In the genomic region with DNA sequence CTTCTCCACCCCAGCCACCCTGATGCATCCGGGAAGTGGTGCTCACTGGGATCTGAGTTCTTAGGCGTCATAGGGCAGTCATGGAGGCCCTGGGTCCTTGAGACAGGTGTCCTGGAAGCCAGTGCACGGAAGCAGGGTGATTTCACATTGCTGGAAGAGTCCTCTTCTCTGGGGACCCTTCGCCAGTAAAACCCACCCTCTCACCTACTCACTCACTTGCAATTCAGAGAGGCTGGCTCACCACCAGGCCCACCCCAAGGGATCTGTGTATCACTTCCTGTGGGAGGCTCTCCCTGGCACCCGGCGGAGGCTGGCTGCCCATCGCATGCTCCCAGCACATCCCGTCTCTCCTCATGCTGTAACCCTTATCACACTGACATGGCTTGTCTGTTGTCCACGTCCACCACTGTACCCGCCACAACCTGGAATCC, we compare ENCODE assay signal across 15 cellular contexts. TPM values are rescaled to one million over a fixed set of nuclear protein-coding genes. Genes with fewer than 3 reads are reported as not detected.
DNase-seq lines count a peak whose midpoint lies in the region; ATAC-seq and TF ChIP-seq lines count a peak whose summit lies in the region.
"Had no signal": no experiment of that assay in that cellular context is flagged by ENCODE, and none has a peak within 500 bp of the region (broad histone marks: within the 10 kb centered on the region; RNA-seq: fewer than 3 reads in every experiment).

No MANE protein-coding gene starts in this region.

- POLR2A ChIA-PET in activated CD4-positive, alpha-beta memory T cell treated with anti-CD3 and anti-CD28 coated beads, Interleukin-2, amount 10 ng/mL, durations not matched to agents 7 days and 5 days (lab: Charles Lee) = interaction anchor here (3.0 to 6.8 kb wide), 5 partner anchors 12 to 181 kb away, joined by 21 to 137 read pairs (median 38); partner anchors contain the start of genes AHCYL1 and CSF1

- no peaks in the 10 kb centered on the region for H3K36me3 Mint-ChIP-seq in activated CD4-positive, alpha-beta memory T cell treated with anti-CD3 and anti-CD28 coated beads, Interleukin-2, amount 10 ng/mL, durations not matched to agents 7 days and 5 days (ENCODE audit: low read depth)
- H3K36me3 Mint-ChIP-seq in endodermal cell (ENCODE audit: low read depth) = no peaks in the 10 kb centered on the region
- H3K36me3 Mint-ChIP-seq: CD14-positive monocyte had no signal

- DNase-seq in right cardiac atrium = peak in 1 of 3 donors; percentile 51
- no peak for DNase-seq in Right ventricle myocardium superior
- DNase-seq in activated CD4-positive, alpha-beta memory T cell treated with anti-CD3 and anti-CD28 coated beads, Interleukin-2, amount 10 ng/mL, durations not matched to agents 7 days and 5 days = peak; percentile 19
- peak; percentile 35 for DNase-seq in endodermal cell
- DNase-seq in suprapubic skin (ENCODE audit: low spot score in 2 of 2) = peak; percentile 59 to 73
- no peak for DNase-seq in tibial nerve (ENCODE audit: low spot score in 2 of 2)
- no peak for DNase-seq in HK-2 (ENCODE audit: unreplicated experiment)
- no peak for DNase-seq in kidney tubule cell (ENCODE audit: low spot score)
- DNase-seq: body of pancreas; mammary epithelial cell; stimulated activated CD4-positive, alpha-beta T cell treated with anti-CD3 and anti-CD28 coated beads, Interleukin-2, amount 100 ng/mL, for 24 hours had no signal

- H3K27me3 Mint-ChIP-seq in activated CD4-positive, alpha-beta memory T cell treated with anti-CD3 and anti-CD28 coated beads, Interleukin-2, amount 10 ng/mL, durations not matched to agents 7 days and 5 days = no peaks in the 10 kb centered on the region
- peaks cover 2% of the 10 kb centered on the region for H3K27me3 Mint-ChIP-seq in endodermal cell (ENCODE audit: insufficient read depth)

- peaks cover 2% of the 10 kb centered on the region for H3K4me1 ChIP-seq in right cardiac atrium (ENCODE audit: control insufficient read depth, insufficient read depth, low read length)
- H3K4me1 ChIP-seq in endodermal cell (ENCODE audit: control insufficient read depth, insufficient read depth, low read length) = no peaks in the 10 kb centered on the region
- peaks cover 29% of the 10 kb centered on the region for H3K4me1 ChIP-seq in suprapubic skin
- peaks cover 0 to 51% (median 19%) of the 10 kb centered on the region in 4 donors for H3K4me1 ChIP-seq in tibial nerve
- H3K4me1 ChIP-seq: body of pancreas, parathyroid adenoma had no signal

- H3K27me3 ChIP-seq in right cardiac atrium (ENCODE audit: control insufficient read depth, insufficient read depth) = no peaks in the 10 kb centered on the region
- no peaks in the 10 kb centered on the region for H3K27me3 ChIP-seq in endodermal cell (ENCODE audit: control insufficient read depth, insufficient read depth, low read length, poor library complexity, severe bottlenecking)
- no peaks in the 10 kb centered on the region for H3K27me3 ChIP-seq in suprapubic skin
- H3K27me3 ChIP-seq in tibial nerve = no peaks in the 10 kb centered on the region
- H3K27me3 ChIP-seq: body of pancreas had no signal

- H3K9ac ChIP-seq in endodermal cell (ENCODE audit: extremely low read depth, low read length, poor library complexity, severe bottlenecking) = no peak overlapping the region
- H3K9ac ChIP-seq: parathyroid adenoma had no signal

- H3K36me3 ChIP-seq in endodermal cell (ENCODE audit: control insufficient read depth, insufficient read depth, low read length) = no peaks in the 10 kb centered on the region
- H3K36me3 ChIP-seq in suprapubic skin = no peaks in the 10 kb centered on the region
- H3K36me3 ChIP-seq in tibial nerve = no peaks in the 10 kb centered on the region

- TF ChIP-seq POLR2A in suprapubic skin (IDR thresholded peaks at IDR 0.05) (no peak), tibial nerve (IDR thresholded peaks at IDR 0.05) (no peak)

- WGBS in right cardiac atrium = 74% methylated on average over 10 of the region's 10 CpGs
- 89 to 100% methylated on average over 3 to 10 of the region's 10 CpGs for WGBS in endodermal cell (ENCODE audit: insufficient coverage in 1 of 2, insufficient read length in 1 of 2), 2 experiments
- 85% methylated on average over 10 of the region's 10 CpGs for WGBS in suprapubic skin
- WGBS in tibial nerve, 2 donors = 84 to 86% methylated on average over 10 of the region's 10 CpGs

- CTCF ChIA-PET in activated CD4-positive, alpha-beta memory T cell treated with anti-CD3 and anti-CD28 coated beads, Interleukin-2, amount 10 ng/mL, durations not matched to agents 7 days and 5 days (lab: Charles Lee) = interaction anchor here (1.4 to 5.4 kb wide), 3 partner anchors 9 to 181 kb away, joined by 4 to 121 read pairs (median 39); partner anchors contain the start of gene AHCYL1

- H3K9me3 Mint-ChIP-seq in activated CD4-positive, alpha-beta memory T cell treated with anti-CD3 and anti-CD28 coated beads, Interleukin-2, amount 10 ng/mL, durations not matched to agents 7 days and 5 days = no peaks in the 10 kb centered on the region
- H3K9me3 Mint-ChIP-seq in endodermal cell = no peaks in the 10 kb centered on the region

- peaks cover 86% of the 10 kb centered on the region for H3K4me1 Mint-ChIP-seq in activated CD4-positive, alpha-beta memory T cell treated with anti-CD3 and anti-CD28 coated beads, Interleukin-2, amount 10 ng/mL, durations not matched to agents 7 days and 5 days
- peaks cover 1% of the 10 kb centered on the region for H3K4me1 Mint-ChIP-seq in endodermal cell

- H3K9me3 ChIP-seq in right cardiac atrium (ENCODE audit: control insufficient read depth, low read length) (no peaks in the 10 kb centered on the region), endodermal cell (ENCODE audit: control insufficient read depth, low read length) (no peaks in the 10 kb centered on the region), suprapubic skin (no peaks in the 10 kb centered on the region), tibial nerve (no peaks in the 10 kb centered on the region)
- H3K9me3 ChIP-seq: body of pancreas had no signal

- H3K4me3 ChIP-seq in right cardiac atrium (ENCODE audit: low read length) (no peak overlapping the region), endodermal cell (ENCODE audit: low read length) (no peak overlapping the region), suprapubic skin (no peak overlapping the region), tibial nerve (no peak overlapping the region)
- H3K4me3 ChIP-seq: body of pancreas had no signal

- TF ChIP-seq CTCF in endodermal cell (conservative IDR thresholded peaks at IDR 0.05) = no peak
- no peak for TF ChIP-seq CTCF in suprapubic skin (IDR thresholded peaks at IDR 0.05)
- no peak for TF ChIP-seq CTCF in tibial nerve (IDR thresholded peaks at IDR 0.05)

- intact Hi-C loops in right cardiac atrium (cut with DNase I) = no loop called here
- intact Hi-C loops in Right ventricle myocardium superior (cut with DNase I) = no loop called here

- ATAC-seq in right cardiac atrium = peak; percentile 28
- ATAC-seq in Right ventricle myocardium superior (ENCODE audit: poor library complexity) = no peak
- ATAC-seq: body of pancreas had no signal

- H3K27ac Mint-ChIP-seq in activated CD4-positive, alpha-beta memory T cell treated with anti-CD3 and anti-CD28 coated beads, Interleukin-2, amount 10 ng/mL, durations not matched to agents 7 days and 5 days = peak overlapping the region; percentile 100
- no peak overlapping the region for H3K27ac Mint-ChIP-seq in endodermal cell
- H3K27ac Mint-ChIP-seq: CD14-positive monocyte had no signal

- peak overlapping the region; percentile 66 for H3K4me3 Mint-ChIP-seq in activated CD4-positive, alpha-beta memory T cell treated with anti-CD3 and anti-CD28 coated beads, Interleukin-2, amount 10 ng/mL, durations not matched to agents 7 days and 5 days
- no peak overlapping the region for H3K4me3 Mint-ChIP-seq in endodermal cell
- H3K4me3 Mint-ChIP-seq: CD14-positive monocyte had no signal

- TF ChIP-seq EP300 in suprapubic skin (IDR thresholded peaks at IDR 0.05) (no peak), tibial nerve (IDR thresholded peaks at IDR 0.05) (no peak)

- H3K27ac ChIP-seq in right cardiac atrium (ENCODE audit: low read length) (no peak overlapping the region), endodermal cell (ENCODE audit: low read depth, low read length) (no peak overlapping the region), suprapubic skin (no peak overlapping the region), tibial nerve (no peak overlapping the region)
- H3K27ac ChIP-seq: body of pancreas, epithelial cell of prostate, parathyroid adenoma had no signal

RNA-seq across cellular contexts. Expression of gene EPS8L3, which starts 40.2 kb away (rescaled TPM):
- not detected for total RNA-seq in right cardiac atrium
- polyA plus RNA-seq in right cardiac atrium = not detected
- not detected for total RNA-seq in Right ventricle myocardium superior
- not detected for total RNA-seq in activated CD4-positive, alpha-beta memory T cell treated with anti-CD3 and anti-CD28 coated beads, Interleukin-2, amount 10 ng/mL, durations not matched to agents 7 days and 5 days
- total RNA-seq in endodermal cell = not detected
- not detected for polyA plus RNA-seq in endodermal cell (2013, experiment 1 of 2)
- polyA plus RNA-seq in endodermal cell (2013, experiment 2 of 2) = not detected
- total RNA-seq in suprapubic skin = not detected
- not detected for total RNA-seq in tibial nerve
- total RNA-seq: activated CD8-positive, alpha-beta memory T cell treated with anti-CD3 and anti-CD28 coated beads for 36 hours; mammary epithelial cell had no signal
- polyA plus RNA-seq: CD14-positive monocyte, mammary epithelial cell had no signal

Comparison
In these comparisons a context has a peak if more than half of its experiments do, and no peak if none do; other contexts are left out.
1. DNase-seq: peak in activated CD4-positive, alpha-beta memory T cell treated with anti-CD3 and anti-CD28 coated beads, Interleukin-2, amount 10 ng/mL, durations not matched to agents 7 days and 5 days (single experiment), endodermal cell (single experiment) and suprapubic skin (2 of 2); none in Right ventricle myocardium superior (single experiment), tibial nerve (0 of 2), HK-2 (single experiment) and kidney tubule cell (single experiment).